25 cellular contexts compared by ENCODE assay signal in the genomic region with DNA sequence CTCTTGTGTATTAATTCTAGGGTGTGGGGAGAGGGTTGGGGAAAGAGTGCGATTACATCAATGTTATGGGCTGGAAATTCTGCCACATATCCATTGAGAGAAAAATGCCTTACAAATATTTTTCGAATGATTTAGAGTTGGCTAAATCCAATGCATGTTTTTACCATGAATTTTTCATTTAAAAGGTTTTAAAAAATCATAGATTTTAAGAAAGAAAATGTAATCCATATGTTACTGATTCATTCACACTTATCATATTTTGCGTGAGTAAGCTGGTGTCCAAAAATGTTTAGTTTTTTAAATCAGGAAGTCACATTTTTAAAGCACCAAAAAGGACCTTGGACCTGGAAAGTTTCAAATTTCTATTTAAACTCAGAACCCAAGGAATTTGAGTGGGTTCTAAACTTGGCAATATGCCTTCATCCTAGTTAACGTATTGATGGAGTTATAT.
DNase-seq lines count a peak whose midpoint lies in the region; ATAC-seq and TF ChIP-seq lines count a peak whose summit lies in the region.
"Had no signal": no experiment of that assay in that cellular context is flagged by ENCODE, and none has a peak within 500 bp of the region (broad histone marks: within the 10 kb centered on the region; RNA-seq: fewer than 3 reads in every experiment).

No MANE protein-coding gene starts in this region.

- CTCF ChIA-PET in SK-N-SH (lab: Yijun Ruan, JAX): no interaction called here
- CTCF ChIA-PET in activated CD4-positive, alpha-beta T cell treated with anti-CD3 and anti-CD28 coated beads for 36 hours (lab: Charles Lee): no interaction called here

- H3K4me1 Mint-ChIP-seq in activated CD4-positive, alpha-beta T cell treated with anti-CD3 and anti-CD28 coated beads for 36 hours: no peaks in the 10 kb centered on the region
- H3K4me1 Mint-ChIP-seq: activated CD4-positive, alpha-beta memory T cell treated with anti-CD3 and anti-CD28 coated beads, Interleukin-2, amount 10 ng/mL, durations not matched to agents 7 days and 5 days had no signal

- H3K36me3 Mint-ChIP-seq in activated CD4-positive, alpha-beta T cell treated with anti-CD3 and anti-CD28 coated beads for 36 hours (ENCODE audit: low read depth): no peaks in the 10 kb centered on the region

- TF ChIP-seq CTCF in SK-N-SH (IDR thresholded peaks at IDR 0.05) (no peak), fibroblast of mammary gland (conservative IDR thresholded peaks at IDR 0.05; ENCODE audit: control insufficient read depth, insufficient read depth, low read depth, low read length) (no peak)

- POLR2A ChIA-PET in SK-N-SH (lab: Yijun Ruan, JAX): no interaction called here
- POLR2A ChIA-PET in activated CD4-positive, alpha-beta T cell treated with anti-CD3 and anti-CD28 coated beads for 36 hours (lab: Charles Lee): no interaction called here

- H3K9me3 Mint-ChIP-seq in activated CD4-positive, alpha-beta T cell treated with anti-CD3 and anti-CD28 coated beads for 36 hours (ENCODE audit: low read depth): peaks cover 3% of the 10 kb centered on the region

- intact Hi-C loops in activated CD4-positive, alpha-beta T cell treated with anti-CD3 and anti-CD28 coated beads for 36 hours (cut with DNase I, micrococcal nuclease): no loop called here

- H2AFZ ChIP-seq in SK-N-SH (ENCODE audit: low read depth): peak overlapping the region; percentile 42

- H3K79me2 ChIP-seq in SK-N-SH (ENCODE audit: insufficient read depth): no peaks in the 10 kb centered on the region

- no peaks in the 10 kb centered on the region for H4K20me1 ChIP-seq in SK-N-SH (ENCODE audit: insufficient read depth)
- H4K20me1 ChIP-seq: BLaER1 had no signal

- no peak for ATAC-seq in HG02870 (IDR thresholded peaks at IDR 0.05; ENCODE audit: unreplicated experiment)
- no peak for ATAC-seq in activated CD4-positive, alpha-beta T cell treated with anti-CD3 and anti-CD28 coated beads for 36 hours
- ATAC-seq: left lung, psoas muscle, WTC11 had no signal

- H3K4me2 ChIP-seq in SK-N-SH: peak overlapping the region; percentile 47; the same call in 1 of the 2 replicates
- peak overlapping the region; percentile 37 for H3K4me2 ChIP-seq in skeletal muscle satellite cell (ENCODE audit: low read length)
- H3K4me2 ChIP-seq: BLaER1 had no signal

- WGBS in SK-N-SH (ENCODE audit: low lambda C conversion rate): 6% methylated on average over 4 of the region's 4 CpGs

- TF ChIP-seq EP300 in SK-N-SH (IDR thresholded peaks at IDR 0.05; ENCODE audit: borderline replicate concordance in 1 of 2, low read depth in 1 of 2, low read length in 1 of 2): peak in 1 of 2 experiments; percentile 85; a peak in 2 of 4 replicates

- no peaks in the 10 kb centered on the region for H3K9me3 ChIP-seq in SK-N-SH
- H3K9me3 ChIP-seq in skeletal muscle satellite cell (replicated peaks; ENCODE audit: low read length): no peaks in the 10 kb centered on the region
- no peaks in the 10 kb centered on the region for H3K9me3 ChIP-seq in SJCRH30 (replicated peaks)
- H3K9me3 ChIP-seq: left lung, psoas muscle, stomach had no signal

- peaks cover 0 to 6% of the 10 kb centered on the region in 2 experiments for H3K36me3 ChIP-seq in SK-N-SH (replicated peaks in 1 of 2; ENCODE audit: control insufficient read depth in 1 of 2, insufficient read depth in 2 of 2, low read length in 1 of 2)
- no peaks in the 10 kb centered on the region for H3K36me3 ChIP-seq in skeletal muscle satellite cell (ENCODE audit: insufficient read depth, low read length)
- H3K36me3 ChIP-seq in SJCRH30: no peaks in the 10 kb centered on the region
- H3K36me3 ChIP-seq: BLaER1, left lung, stomach had no signal

- H3K4me3 Mint-ChIP-seq in activated CD4-positive, alpha-beta T cell treated with anti-CD3 and anti-CD28 coated beads for 36 hours: no peak overlapping the region
- H3K4me3 Mint-ChIP-seq: activated CD4-positive, alpha-beta memory T cell treated with anti-CD3 and anti-CD28 coated beads, Interleukin-2, amount 10 ng/mL, durations not matched to agents 7 days and 5 days; neural crest cell; WTC11 had no signal

- DNase-seq in GM04503 (ENCODE audit: low read depth) (peak; percentile 50), SK-N-SH (peak; percentile 23), fibroblast of mammary gland (ENCODE audit: low read depth) (peak; percentile 75), SJCRH30 (no peak)
- DNase-seq in activated CD4-positive, alpha-beta T cell treated with anti-CD3 and anti-CD28 coated beads for 36 hours: no peak
- DNase-seq: activated CD4-positive, alpha-beta memory T cell treated with anti-CD3 and anti-CD28 coated beads, Interleukin-2, amount 10 ng/mL, durations not matched to agents 7 days and 5 days; activated gamma-delta T cell treated with Interleukin-2 at 50 U/mL for 16 hours; activated T-cell treated with anti-CD3 and anti-CD28 coated beads for 4 hours; caudate nucleus; left lung; midbrain; MM.1S; NCI-H1436 treated with DMSO at 0.1 percent for 48 hours; psoas muscle; small intestine; stimulated activated CD4-positive, alpha-beta T cell treated with anti-CD3 and anti-CD28 coated beads, Interleukin-4, amount 100 ng/mL, for 4 hours; stomach; trophoblast cell had no signal

- H3K9ac ChIP-seq in SK-N-SH (peak overlapping the region; percentile 20; the same call in 1 of the 2 replicates), skeletal muscle satellite cell (ENCODE audit: low read depth, low read length) (peak overlapping the region; percentile 22)
- H3K9ac ChIP-seq: BLaER1 had no signal

- H3K27me3 Mint-ChIP-seq in activated CD4-positive, alpha-beta T cell treated with anti-CD3 and anti-CD28 coated beads for 36 hours: peaks cover 3% of the 10 kb centered on the region
- H3K27me3 Mint-ChIP-seq: activated CD4-positive, alpha-beta memory T cell treated with anti-CD3 and anti-CD28 coated beads, Interleukin-2, amount 10 ng/mL, durations not matched to agents 7 days and 5 days had no signal

- H3K4me1 ChIP-seq in SK-N-SH (ENCODE audit: control insufficient read depth in 1 of 2, insufficient read depth in 2 of 2, low read depth in 1 of 2, low read length in 1 of 2) (peaks cover 21 to 28% of the 10 kb centered on the region in 2 experiments; a peak in 3 of 4 replicates), skeletal muscle satellite cell (ENCODE audit: control insufficient read depth, insufficient read depth, low read length) (peaks cover 30% of the 10 kb centered on the region), SJCRH30 (peaks cover 6% of the 10 kb centered on the region; the same call in 1 of the 2 replicates)
- H3K4me1 ChIP-seq: BLaER1, left lung had no signal

- H3K27ac ChIP-seq in SK-N-SH (ENCODE audit: low read depth in 2 of 2, low read length in 1 of 2) (peak overlapping the region; percentile 80 to 93; a peak in 3 of 4 replicates), SJCRH30 (no peak overlapping the region)
- H3K27ac ChIP-seq: BLaER1, epithelial cell of prostate, HL-60, left lung, psoas muscle, stomach had no signal

- H3K4me3 ChIP-seq in SK-N-SH (ENCODE audit: low read depth in 2 of 2, low read length in 1 of 2) (no peak overlapping the region), fibroblast of mammary gland (ENCODE audit: control insufficient read depth, low read depth, low read length) (no peak overlapping the region), skeletal muscle satellite cell (ENCODE audit: low read length) (no peak overlapping the region), SJCRH30 (no peak overlapping the region)
- H3K4me3 ChIP-seq: BLaER1, left lung, psoas muscle, stomach had no signal

- H3K27me3 ChIP-seq in SK-N-SH (ENCODE audit: insufficient read depth) (no peaks in the 10 kb centered on the region), skeletal muscle satellite cell (ENCODE audit: control insufficient read depth, insufficient read depth, low read length) (no peaks in the 10 kb centered on the region), SJCRH30 (no peaks in the 10 kb centered on the region)
- H3K27me3 ChIP-seq: BLaER1, left lung, stomach had no signal

- H3K27ac Mint-ChIP-seq in activated CD4-positive, alpha-beta T cell treated with anti-CD3 and anti-CD28 coated beads for 36 hours: no peak overlapping the region
- H3K27ac Mint-ChIP-seq: activated CD4-positive, alpha-beta memory T cell treated with anti-CD3 and anti-CD28 coated beads, Interleukin-2, amount 10 ng/mL, durations not matched to agents 7 days and 5 days; WTC11 had no signal

- TF ChIP-seq RAD21 in SK-N-SH (IDR thresholded peaks at IDR 0.05; ENCODE audit: low read length): no peak

- H3F3A ChIP-seq in SK-N-SH (replicated peaks; ENCODE audit: insufficient read depth): peaks cover 26% of the 10 kb centered on the region

- no peaks in the 10 kb centered on the region for H3K9me2 ChIP-seq in SK-N-SH

TF ChIP-seq in SK-N-SH, 30 proteins besides CTCF, POLR2A, EP300 and RAD21 (continues in another document):
- TF ChIP-seq FOSL2 (IDR thresholded peaks at IDR 0.05; ENCODE audit: borderline replicate concordance, low read depth) (peak; percentile 61; the same call in 1 of the 2 replicates), RCOR1 (IDR thresholded peaks at IDR 0.05; ENCODE audit: low read length) (no peak), RXRA (IDR thresholded peaks at IDR 0.05; ENCODE audit: borderline replicate concordance, low read depth) (peak; percentile 52; the same call in 1 of the 2 replicates), TCF12 (IDR thresholded peaks at IDR 0.05) (peak; percentile 80), NFIC (IDR thresholded peaks at IDR 0.05; ENCODE audit: borderline replicate concordance) (peak; percentile 38; the same call in 1 of the 2 replicates), TEAD4 (IDR thresholded peaks at IDR 0.05; ENCODE audit: borderline replicate concordance, insufficient read depth) (peak; percentile 60; the same call in 1 of the 2 replicates), MEF2A (IDR thresholded peaks at IDR 0.05; ENCODE audit: borderline replicate concordance, low read depth) (peak; percentile 55; the same call in 1 of the 2 replicates), FOXM1 (IDR thresholded peaks at IDR 0.05; ENCODE audit: low read depth) (peak; percentile 53; the same call in 1 of the 2 replicates), TAF1 (IDR thresholded peaks at IDR 0.05; ENCODE audit: borderline replicate concordance, low read depth, low read length) (no peak), RFX5 (IDR thresholded peaks at IDR 0.05; ENCODE audit: low read length) (no peak), POLR2AphosphoS5 (IDR thresholded peaks at IDR 0.05; ENCODE audit: low read depth, low read length) (no peak), YY1 (IDR thresholded peaks at IDR 0.05; ENCODE audit: low read depth) (no peak)
- TF ChIP-seq, protein P1, sequence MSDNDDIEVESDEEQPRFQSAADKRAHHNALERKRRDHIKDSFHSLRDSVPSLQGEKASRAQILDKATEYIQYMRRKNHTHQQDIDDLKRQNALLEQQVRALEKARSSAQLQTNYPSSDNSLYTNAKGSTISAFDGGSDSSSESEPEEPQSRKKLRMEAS (IDR thresholded peaks at IDR 0.05; ENCODE audit: low read depth): 0 out of 2 replicates have a peak, but pooled peaks have one; percentile 8

Comparison
In these comparisons a context has a peak if more than half of its experiments do, and no peak if none do; other contexts are left out.
1. DNase-seq: peak in GM04503 (single experiment), SK-N-SH (single experiment) and fibroblast of mammary gland (single experiment); none in SJCRH30 (0 of 2) and activated CD4-positive, alpha-beta T cell treated with anti-CD3 and anti-CD28 coated beads for 36 hours (single experiment).